Comparison of ENCODE assay signal across 32 cellular contexts in the genomic region with DNA sequence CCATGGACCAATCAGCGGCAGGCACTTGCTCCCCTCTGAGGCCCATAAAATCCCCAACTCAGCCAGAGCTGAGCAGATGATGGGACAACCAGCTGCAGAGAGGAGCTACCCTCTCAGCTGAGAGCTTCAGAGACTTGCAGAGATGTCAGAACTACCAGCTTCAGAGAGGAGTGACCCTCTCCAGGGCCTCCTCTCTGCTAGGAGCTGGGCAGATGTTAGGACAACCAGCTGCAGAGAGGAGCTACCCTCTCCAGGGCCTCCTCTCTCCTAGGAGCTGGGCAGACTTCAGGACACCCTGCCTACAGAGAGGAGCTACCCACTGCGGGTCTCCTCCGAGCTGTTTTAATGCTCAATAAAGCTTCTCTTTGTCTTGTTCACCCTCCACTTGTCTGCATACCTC.
"Had no signal": no experiment of that assay in that cellular context is flagged by ENCODE, and none has a peak within 500 bp of the region (broad histone marks: within the 10 kb centered on the region; RNA-seq: fewer than 3 reads in every experiment).

No MANE protein-coding gene starts in this region.

- DNase-seq: activated B cell treated with CpG ODN at 0.5 μM for 24 hours; activated CD4-positive, alpha-beta T cell treated with anti-CD3 and anti-CD28 coated beads for 48 hours; activated CD4-positive, alpha-beta T cell treated with anti-CD3 and anti-CD28 coated beads, Interleukin-2, amount 50 U/mL, for 1 hour; activated CD4-positive, alpha-beta T cell treated with anti-CD3 and anti-CD28 coated beads, Interleukin-2, amount 50 U/mL, for 48 hours; activated CD8-positive, alpha-beta memory T cell treated with anti-CD3 and anti-CD28 coated beads for 24 hours; activated CD8-positive, alpha-beta T cell treated with anti-CD3 and anti-CD28 coated beads for 36 hours; activated effector memory CD4-positive, alpha-beta T cell treated with Interleukin-2 at 50 U/mL for 16 hours; activated gamma-delta T cell treated with Interleukin-2 at 50 U/mL for 16 hours; activated naive CD4-positive, alpha-beta T cell treated with anti-CD3 and anti-CD28 coated beads, Interleukin-2, amount 50 U/mL, for 16 hours; activated naive CD4-positive, alpha-beta T cell treated with Interleukin-2 at 50 U/mL for 16 hours; activated T-cell treated with anti-CD3 and anti-CD28 coated beads, Interleukin-2, amount 50 U/mL, for 4 hours; amniotic stem cell; anterior cingulate cortex; brain microvascular endothelial cell; dorsolateral prefrontal cortex; effector memory CD4-positive, alpha-beta T cell; endodermal cell; foreskin fibroblast; T-cell; T-helper 9 cell; WERI-Rb-1 had no signal

- H3K27me3 Mint-ChIP-seq: activated naive CD8-positive, alpha-beta T cell; dendritic cell treated with granulocyte-macrophage colony-stimulating factor and Interleukin-4, amounts not matched to agents 40 ng/mL and 50 ng/mL, for 4 days had no signal

- H3K4me3 ChIP-seq: coronary artery, dorsolateral prefrontal cortex had no signal

- H3K36me3 Mint-ChIP-seq: activated naive CD8-positive, alpha-beta T cell had no signal

- FAIRE-seq: astrocyte, bronchial epithelial cell, frontal cortex had no signal

- H3K4me3 Mint-ChIP-seq: activated B cell treated with CpG ODN at 0.5 μM for 24 hours; activated CD8-positive, alpha-beta T cell treated with anti-CD3 and anti-CD28 coated beads for 36 hours; activated naive CD8-positive, alpha-beta T cell; activated T-cell treated with anti-CD3 and anti-CD28 coated beads, Interleukin-2, amount 50 U/mL, for 4 hours; activated T-helper 17 cell treated with anti-CD3 and anti-CD28 coated beads, Interleukin-2, amount 50 U/mL, for 72 hours; central memory CD8-positive, alpha-beta T cell; dendritic cell treated with granulocyte-macrophage colony-stimulating factor and Interleukin-4, amounts not matched to agents 40 ng/mL and 50 ng/mL, for 4 days; endodermal cell; T-cell; T-helper 1 cell treated with Interleukin-12 subunit alpha and Interleukin-12 subunit beta and Interleukin-4 antibody, amounts not matched to agents 30 μg/mL and 1 μg/mL, for 36 hours had no signal

- H3K27ac ChIP-seq: brain microvascular endothelial cell, coronary artery, dorsolateral prefrontal cortex, WERI-Rb-1 had no signal

- H3K9me3 Mint-ChIP-seq: activated B cell treated with CpG ODN at 0.5 μM for 24 hours; activated CD8-positive, alpha-beta T cell treated with anti-CD3 and anti-CD28 coated beads for 36 hours; activated T-cell treated with anti-CD3 and anti-CD28 coated beads, Interleukin-2, amount 50 U/mL, for 4 hours; activated T-helper 17 cell treated with anti-CD3 and anti-CD28 coated beads, Interleukin-2, amount 50 U/mL, for 72 hours; central memory CD8-positive, alpha-beta T cell; dendritic cell treated with granulocyte-macrophage colony-stimulating factor and Interleukin-4, amounts not matched to agents 40 ng/mL and 50 ng/mL, for 4 days; T-cell had no signal

- H3K27ac Mint-ChIP-seq: activated B cell treated with CpG ODN at 0.5 μM for 24 hours; activated CD8-positive, alpha-beta T cell treated with anti-CD3 and anti-CD28 coated beads for 36 hours; activated naive CD8-positive, alpha-beta T cell; activated T-helper 17 cell treated with anti-CD3 and anti-CD28 coated beads, Interleukin-2, amount 50 U/mL, for 72 hours; dendritic cell treated with granulocyte-macrophage colony-stimulating factor and Interleukin-4, amounts not matched to agents 40 ng/mL and 50 ng/mL, for 4 days; endodermal cell; T-cell; T-helper 1 cell treated with Interleukin-12 subunit alpha and Interleukin-12 subunit beta and Interleukin-4 antibody, amounts not matched to agents 30 μg/mL and 1 μg/mL, for 36 hours had no signal

- ATAC-seq: activated CD4-positive, CD25-positive, alpha-beta regulatory T cell treated with anti-CD3 and anti-CD28 coated beads, Interleukin-2, amount 50 U/mL, for 24 hours; activated CD8-positive, alpha-beta T cell treated with anti-CD3 and anti-CD28 coated beads for 36 hours; activated T-cell treated with anti-CD3 and anti-CD28 coated beads, Interleukin-2, amount 50 U/mL, for 4 hours; activated T-helper 17 cell treated with anti-CD3 and anti-CD28 coated beads, Interleukin-2, amount 50 U/mL, for 72 hours; esophagus mucosa; T-cell had no signal

- H3K27me3 ChIP-seq: brain microvascular endothelial cell, dorsolateral prefrontal cortex had no signal
